In genomic region chr1:26471498-26472329, GRCh38 we compare ENCODE assay signal across 8 cellular contexts. TPM values are rescaled to one million over a fixed set of nuclear protein-coding genes. Genes with fewer than 3 reads are reported as not detected.
A peak's percentile ranks its signal among the peaks of the same experiment; 100 is the strongest.
DNase-seq lines count a peak whose midpoint lies in the region; ATAC-seq and TF ChIP-seq lines count a peak whose summit lies in the region.

No MANE protein-coding gene starts in this region.

- peaks cover 0 to 61% (median 9%) of the 10 kb centered on the region in 3 donors for H3K36me3 Mint-ChIP-seq in CD8-positive, alpha-beta memory T cell

- TF ChIP-seq CTCF in heart right ventricle (IDR thresholded peaks at IDR 0.05) = no peak
- TF ChIP-seq CTCF in parathyroid adenoma (IDR thresholded peaks at IDR 0.05) = no peak

- H3K4me1 Mint-ChIP-seq in CD8-positive, alpha-beta memory T cell = peaks cover 42 to 53% (median 46%) of the 10 kb centered on the region in 3 donors

- H3K9ac ChIP-seq in HUES6 (ENCODE audit: low read length) (peak overlapping the region; percentile 100), adipocyte (ENCODE audit: low read length) (peak overlapping the region; percentile 77), parathyroid adenoma (no peak overlapping the region)

- H3K27ac Mint-ChIP-seq in CD8-positive, alpha-beta memory T cell = peak overlapping the region; percentile 94 to 100 (median 98)

- ATAC-seq in GM19452 (IDR thresholded peaks at IDR 0.05; ENCODE audit: unreplicated experiment) (peak; percentile 9), heart right ventricle (peak; percentile 25 to 56 (median 38)), GM18870 (IDR thresholded peaks at IDR 0.05; ENCODE audit: unreplicated experiment) (no peak)

- H3K27me3 Mint-ChIP-seq in CD8-positive, alpha-beta memory T cell = no peaks in the 10 kb centered on the region

- WGBS in heart right ventricle, 2 donors = 1% methylated on average over 45 to 56 of the region's 56 CpGs

- peak overlapping the region; percentile 88 for H2AFZ ChIP-seq in parathyroid adenoma

- peaks cover 4% of the 10 kb centered on the region for H3K79me2 ChIP-seq in parathyroid adenoma

- H3K4me3 ChIP-seq in CD8-positive, alpha-beta memory T cell (ENCODE audit: low read length) = peak overlapping the region; percentile 69
- H3K4me3 ChIP-seq in HUES6 (ENCODE audit: low read depth, low read length) (peak overlapping the region; percentile 91), adipocyte (ENCODE audit: low read length) (peak overlapping the region; percentile 77), heart right ventricle (peak overlapping the region; percentile 69 to 100 (median 98)), parathyroid adenoma (ENCODE audit: low read depth, low read length) (peak overlapping the region; percentile 97)

- peaks cover 18% of the 10 kb centered on the region for H3K36me3 ChIP-seq in CD8-positive, alpha-beta memory T cell (ENCODE audit: insufficient read depth, low read length)
- H3K36me3 ChIP-seq in HUES6 (ENCODE audit: control insufficient read depth, insufficient read depth, low read length) (peaks cover 58% of the 10 kb centered on the region), adipocyte (ENCODE audit: control insufficient read depth, insufficient read depth, low read length, severe bottlenecking) (peaks cover 55% of the 10 kb centered on the region), heart right ventricle (peaks cover 0 to 64% (median 40%) of the 10 kb centered on the region in 9 donors), parathyroid adenoma (ENCODE audit: control insufficient read depth, insufficient read depth, low read length) (no peaks in the 10 kb centered on the region)

- H3K4me3 Mint-ChIP-seq in CD8-positive, alpha-beta memory T cell = peak overlapping the region; percentile 91 to 100 (median 97)

- no peaks in the 10 kb centered on the region for H3K27me3 ChIP-seq in CD8-positive, alpha-beta memory T cell (ENCODE audit: insufficient read depth, low read length, poor library complexity, severe bottlenecking)
- H3K27me3 ChIP-seq in HUES6 (ENCODE audit: control insufficient read depth, insufficient read depth, low read length) (no peaks in the 10 kb centered on the region), adipocyte (replicated peaks; ENCODE audit: control insufficient read depth, insufficient read depth, low read length) (no peaks in the 10 kb centered on the region), heart right ventricle (no peaks in the 10 kb centered on the region), parathyroid adenoma (ENCODE audit: control insufficient read depth, insufficient read depth, low read length) (no peaks in the 10 kb centered on the region)

- CTCF ChIA-PET in CD8-positive, alpha-beta memory T cell (lab: Charles Lee) = interaction anchor here (0.6 to 3.0 kb wide), 8 partner anchors 10 to 393 kb away, joined by 3 to 15 read pairs (median 5); partner anchors contain the start of genes CEP85 and DHDDS

- no peak overlapping the region for H3K27ac ChIP-seq in CD8-positive, alpha-beta memory T cell (ENCODE audit: low read depth, low read length)
- peak overlapping the region; percentile 100; the same call in 1 of the 2 replicates for H3K27ac ChIP-seq in HUES6 (ENCODE audit: low read depth, low read length)
- peak overlapping the region; percentile 95 to 100 (median 100) for H3K27ac ChIP-seq in heart right ventricle
- H3K27ac ChIP-seq in parathyroid adenoma = peak overlapping the region; percentile 99

- H3K9me3 ChIP-seq in CD8-positive, alpha-beta memory T cell (ENCODE audit: low read length) = no peaks in the 10 kb centered on the region
- H3K9me3 ChIP-seq in HUES6 (ENCODE audit: control insufficient read depth, insufficient read depth, low read depth, low read length) (no peaks in the 10 kb centered on the region), adipocyte (ENCODE audit: control insufficient read depth, low read length) (no peaks in the 10 kb centered on the region), heart right ventricle (no peaks in the 10 kb centered on the region), parathyroid adenoma (ENCODE audit: control insufficient read depth, low read length) (no peaks in the 10 kb centered on the region)

- H3K4me2 ChIP-seq in parathyroid adenoma (ENCODE audit: low read length) = peak overlapping the region; percentile 93

- no peaks in the 10 kb centered on the region for H3K9me3 Mint-ChIP-seq in CD8-positive, alpha-beta memory T cell

- intact Hi-C loops in heart right ventricle (cut with DNase I) = loop anchor here in 2 of 10 donors (2.0 kb wide), 2 partner anchors 29 to 39 kb away; partner anchors contain the start of gene DHDDS (in 1 of the 2)

- POLR2A ChIA-PET in CD8-positive, alpha-beta memory T cell (lab: Charles Lee) = interaction anchor here (1.0 to 2.9 kb wide), 5 partner anchors 29 to 429 kb away, joined by 3 to 31 read pairs (median 7); partner anchors contain the start of genes DHDDS and PIGV

- H3K4me1 ChIP-seq in CD8-positive, alpha-beta memory T cell (ENCODE audit: insufficient read depth, low read length) = peaks cover 34% of the 10 kb centered on the region
- peaks cover 28% of the 10 kb centered on the region for H3K4me1 ChIP-seq in HUES6 (ENCODE audit: control insufficient read depth, insufficient read depth, low read length)
- peaks cover 27% of the 10 kb centered on the region for H3K4me1 ChIP-seq in adipocyte (ENCODE audit: control insufficient read depth, insufficient read depth, low read length)
- peaks cover 3 to 52% (median 35%) of the 10 kb centered on the region in 9 donors for H3K4me1 ChIP-seq in heart right ventricle
- H3K4me1 ChIP-seq in parathyroid adenoma = peaks cover 9% of the 10 kb centered on the region

- DNase-seq in CD8-positive, alpha-beta memory T cell = peak in 4 of 5 donors; percentile 7 to 62 (median 18)
- DNase-seq in RPMI7951 (ENCODE audit: low read depth) (peak; percentile 79), adipocyte (ENCODE audit: low read depth) (peak; percentile 83), heart right ventricle (peak; percentile 47 to 65)

RNA-seq across cellular contexts. Expression of gene HMGN2, which starts 0.5 kb away (rescaled TPM):
- total RNA-seq in CD8-positive, alpha-beta memory T cell = 100 to 1,000 TPM; 877 to 878 TPM
- polyA plus RNA-seq in CD8-positive, alpha-beta memory T cell = 599 TPM
- total RNA-seq in RPMI7951 (2014; rRNA removed; shearing (Covaris generic)) = 738 and 772 TPM in 2 replicates
- 100 to 1,000 TPM; 104 to 221 (median 212) TPM for total RNA-seq in heart right ventricle
- polyA plus RNA-seq in heart right ventricle = 100 to 1,000 TPM; 133 to 199 TPM

RNA-seq across cellular contexts. Expression of gene DHDDS, which starts 39.6 kb away (rescaled TPM):
- total RNA-seq in CD8-positive, alpha-beta memory T cell = 10 to 100 TPM; 47.9 to 52.2 TPM
- 21.6 TPM for polyA plus RNA-seq in CD8-positive, alpha-beta memory T cell
- total RNA-seq in RPMI7951 (2014; rRNA removed; shearing (Covaris generic)) = 30.8 and 33.2 TPM in 2 replicates
- total RNA-seq in heart right ventricle = 10 to 100 TPM; 23.0 to 45.8 (median 32.5) TPM
- 10 to 100 TPM; 22.1 to 29.2 TPM for polyA plus RNA-seq in heart right ventricle

RNA-seq across cellular contexts. Expression of gene RPS6KA1, which starts 57.8 kb away (rescaled TPM):
- 100 to 1,000 TPM; 187 to 189 TPM for total RNA-seq in CD8-positive, alpha-beta memory T cell
- 193 TPM for polyA plus RNA-seq in CD8-positive, alpha-beta memory T cell
- 33.6 and 51.8 TPM in 2 replicates for total RNA-seq in RPMI7951 (2014; rRNA removed; shearing (Covaris generic))
- total RNA-seq in heart right ventricle = 10 to 100 TPM in 1 of 10 donors, 1 to 10 TPM in 9; 1.4 to 12.2 (median 2.7) TPM
- 1 to 10 TPM; 2.8 to 4.3 TPM for polyA plus RNA-seq in heart right ventricle

Comparison
In these comparisons a context has a peak if more than half of its experiments do, and no peak if none do; other contexts are left out.
1. DNase-seq: peak in every context shown above with its lines; median percentile 83 in adipocyte; 79 in RPMI7951; 56 in heart right ventricle; 18 in CD8-positive, alpha-beta memory T cell.